ENCODE assay signal across 1 cellular context in the genomic region with DNA sequence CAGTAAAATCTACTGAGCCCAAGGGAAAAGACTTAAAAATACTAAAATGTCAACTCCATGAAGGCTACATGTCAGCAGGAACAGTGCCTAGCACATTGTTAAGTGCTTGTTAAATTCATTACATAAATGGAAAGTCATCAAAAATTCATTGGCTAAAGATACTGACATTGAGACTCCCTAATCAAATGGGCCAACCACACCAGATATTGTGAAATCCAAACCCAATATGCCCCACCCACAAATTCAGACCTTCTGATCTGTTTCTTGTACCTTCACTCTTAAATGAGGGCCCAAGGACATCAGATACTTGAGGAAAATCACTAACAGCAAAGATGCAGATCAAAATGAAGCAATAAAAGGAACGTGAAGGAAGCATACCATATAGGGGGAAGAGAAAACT.
TF ChIP-seq lines count a peak whose summit lies in the region.

No MANE protein-coding gene starts in this region.

TF ChIP-seq in IMR-90, 13 proteins besides CTCF, POLR2A, EP300 and RAD21 (continued from another document):
- no peak for TF ChIP-seq USF2 (IDR thresholded peaks at IDR 0.05; ENCODE audit: low read depth, low read length)
- TF ChIP-seq, protein P1, sequence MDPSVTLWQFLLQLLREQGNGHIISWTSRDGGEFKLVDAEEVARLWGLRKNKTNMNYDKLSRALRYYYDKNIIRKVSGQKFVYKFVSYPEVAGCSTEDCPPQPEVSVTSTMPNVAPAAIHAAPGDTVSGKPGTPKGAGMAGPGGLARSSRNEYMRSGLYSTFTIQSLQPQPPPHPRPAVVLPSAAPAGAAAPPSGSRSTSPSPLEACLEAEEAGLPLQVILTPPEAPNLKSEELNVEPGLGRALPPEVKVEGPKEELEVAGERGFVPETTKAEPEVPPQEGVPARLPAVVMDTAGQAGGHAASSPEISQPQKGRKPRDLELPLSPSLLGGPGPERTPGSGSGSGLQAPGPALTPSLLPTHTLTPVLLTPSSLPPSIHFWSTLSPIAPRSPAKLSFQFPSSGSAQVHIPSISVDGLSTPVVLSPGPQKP (IDR thresholded peaks at IDR 0.05; ENCODE audit: borderline replicate concordance, low read depth, low read length), result no peak
- TF ChIP-seq MAZ (IDR thresholded peaks at IDR 0.05; ENCODE audit: borderline replicate concordance, low read depth, low read length), result no peak
- TF ChIP-seq CEBPB (IDR thresholded peaks at IDR 0.05; ENCODE audit: low read depth, low read length), result 0 out of 2 replicates have a peak, but pooled peaks have one; percentile 48
- TF ChIP-seq BHLHE40 (IDR thresholded peaks at IDR 0.05; ENCODE audit: low read depth, low read length), result no peak
- no peak for TF ChIP-seq FOS (IDR thresholded peaks at IDR 0.05; ENCODE audit: low read depth, low read length)
